In genomic region chr2:177392373-177393246, GRCh38 we compare ENCODE assay signal across 8 cellular contexts. TPM values are rescaled to one million over a fixed set of nuclear protein-coding genes. Genes with fewer than 3 reads are reported as not detected.
A peak's percentile ranks its signal among the peaks of the same experiment; 100 is the strongest.
DNase-seq lines count a peak whose midpoint lies in the region; ATAC-seq, FAIRE-seq and TF ChIP-seq lines count a peak whose summit lies in the region.

Gene AGPS (plus strand): TSS chr2:177392773. CDS start chr2:177392790, 17 bp downstream.

- DNase-seq in DMS153 (lab: John Stamatoyannopoulos, UW): peak; percentile 23
- peak; percentile 60 for DNase-seq in RCC 7860 (ENCODE audit: low spot score)
- DNase-seq in fibroblast of the aortic adventitia (ENCODE audit: low read depth): peak; percentile 65
- DNase-seq in stomach: peak; percentile 77

- no peaks in the 10 kb centered on the region for H3K27me3 Mint-ChIP-seq in activated T-helper 17 cell treated with anti-CD3 and anti-CD28 coated beads, Interleukin-2, amount 50 U/mL, for 72 hours

- TF ChIP-seq EP300 in neural cell (conservative IDR thresholded peaks at IDR 0.05; ENCODE audit: poor library complexity, severe bottlenecking) (peak; percentile 31), stomach (IDR thresholded peaks at IDR 0.05) (no peak)

- H3K27me3 ChIP-seq in HUES64 (ENCODE audit: insufficient read depth, low read length): no peaks in the 10 kb centered on the region
- H3K27me3 ChIP-seq in neural cell (ENCODE audit: insufficient read depth, low read depth, low read length): no peaks in the 10 kb centered on the region
- H3K27me3 ChIP-seq in stomach: no peaks in the 10 kb centered on the region

- peak; percentile 24 for TF ChIP-seq CTCF in fibroblast of the aortic adventitia (IDR thresholded peaks at IDR 0.05; ENCODE audit: insufficient read depth, low read length)
- peak; percentile 51 for TF ChIP-seq CTCF in neural cell (IDR thresholded peaks at IDR 0.05; ENCODE audit: poor library complexity, severe bottlenecking)
- peak in 4 of 7 experiments; percentile 9 to 17 (median 13) for TF ChIP-seq CTCF in stomach (IDR thresholded peaks at IDR 0.05)

- no peaks in the 10 kb centered on the region for H3F3A ChIP-seq in neural cell (ENCODE audit: insufficient read depth, low read length, poor library complexity, severe bottlenecking)

- peak within 1 kb of the TSS; percentile 89 for H2AFZ ChIP-seq in neural cell (ENCODE audit: low read depth, low read length)

- H3K4me3 Mint-ChIP-seq in activated T-helper 17 cell treated with anti-CD3 and anti-CD28 coated beads, Interleukin-2, amount 50 U/mL, for 72 hours: peak within 1 kb of the TSS; percentile 95

- no peaks in the 10 kb centered on the region for H3K9me2 ChIP-seq in neural cell (ENCODE audit: insufficient read depth, low read length)

- peak; percentile 88 for ATAC-seq in GM21515 (IDR thresholded peaks at IDR 0.05; ENCODE audit: unreplicated experiment)
- ATAC-seq in activated T-helper 17 cell treated with anti-CD3 and anti-CD28 coated beads, Interleukin-2, amount 50 U/mL, for 72 hours (replicated peaks): peak; percentile 91

- H3K27ac Mint-ChIP-seq in activated T-helper 17 cell treated with anti-CD3 and anti-CD28 coated beads, Interleukin-2, amount 50 U/mL, for 72 hours: peak within 1 kb of the TSS; percentile 92

- FAIRE-seq in RCC 7860 (lab: Jason Lieb, UNC): no peak

- H3K9ac ChIP-seq in HUES64 (ENCODE audit: low read depth, low read length): peak within 1 kb of the TSS; percentile 91
- H3K9ac ChIP-seq in neural cell (ENCODE audit: low read length): peak within 1 kb of the TSS; percentile 81

- H4K20me1 ChIP-seq in neural cell (ENCODE audit: insufficient read depth): no peaks in the 10 kb centered on the region

- peaks cover 41% of the 10 kb centered on the region for H3K4me1 Mint-ChIP-seq in activated T-helper 17 cell treated with anti-CD3 and anti-CD28 coated beads, Interleukin-2, amount 50 U/mL, for 72 hours

- peaks cover 26% of the 10 kb centered on the region for H3K36me3 Mint-ChIP-seq in activated T-helper 17 cell treated with anti-CD3 and anti-CD28 coated beads, Interleukin-2, amount 50 U/mL, for 72 hours (ENCODE audit: low read depth)

- TF ChIP-seq POLR2A in stomach (IDR thresholded peaks at IDR 0.05): no peak

- peak within 1 kb of the TSS; percentile 83 for H3K4me2 ChIP-seq in neural cell (ENCODE audit: low read length)

- TF ChIP-seq RAD21 in neural cell (conservative IDR thresholded peaks at IDR 0.05): no peak

- H3K4me3 ChIP-seq in HUES64 (ENCODE audit: low read length) (peak within 1 kb of the TSS; percentile 81), fibroblast of the aortic adventitia (ENCODE audit: low read depth, low read length) (peak within 1 kb of the TSS; percentile 85), neural cell (ENCODE audit: low read length) (peak within 1 kb of the TSS; percentile 91), stomach (peak within 1 kb of the TSS; percentile 66 to 84 (median 82))

- H3K9me3 ChIP-seq in HUES64 (ENCODE audit: insufficient read depth, low read depth, low read length) (no peaks in the 10 kb centered on the region), neural cell (ENCODE audit: low read length) (no peaks in the 10 kb centered on the region), stomach (no peaks in the 10 kb centered on the region)

- peak within 1 kb of the TSS; percentile 41; the same call in 1 of the 2 replicates for H3K27ac ChIP-seq in HUES64 (ENCODE audit: low read depth, low read length)
- H3K27ac ChIP-seq in neural cell (ENCODE audit: low read length): peak within 1 kb of the TSS; percentile 23
- peak within 1 kb of the TSS; percentile 60 to 80 (median 78) for H3K27ac ChIP-seq in stomach

- no peaks in the 10 kb centered on the region for H3K36me3 ChIP-seq in HUES64 (ENCODE audit: insufficient read depth, low read length)
- no peaks in the 10 kb centered on the region for H3K36me3 ChIP-seq in neural cell (ENCODE audit: insufficient read depth, low read length)
- H3K36me3 ChIP-seq in stomach: no peaks in the 10 kb centered on the region

- no peaks in the 10 kb centered on the region for H3K9me3 Mint-ChIP-seq in activated T-helper 17 cell treated with anti-CD3 and anti-CD28 coated beads, Interleukin-2, amount 50 U/mL, for 72 hours

- H3K79me2 ChIP-seq in neural cell (replicated peaks; ENCODE audit: insufficient read depth, low read length): peaks cover 28% of the 10 kb centered on the region

- intact Hi-C loops in stomach (cut with DNase I; ENCODE audit: low total_unique reads): no loop called here

- peaks cover 10% of the 10 kb centered on the region for H3K4me1 ChIP-seq in HUES64 (ENCODE audit: insufficient read depth, low read length)
- peaks cover 17 to 58% (median 41%) of the 10 kb centered on the region in 4 donors for H3K4me1 ChIP-seq in stomach

- WGBS in HUES64: 2% methylated on average over 84 of the region's 84 CpGs
- WGBS in stomach, 5 donors: 1 to 2% (median 1%) methylated on average over 26 to 84 of the region's 84 CpGs

TF ChIP-seq in neural cell, 6 proteins besides CTCF, POLR2A, EP300 and RAD21:
- TF ChIP-seq POLR2AphosphoS5 (IDR thresholded peaks at IDR 0.05): peak; percentile 62
- no peak for TF ChIP-seq REST (IDR thresholded peaks at IDR 0.05; ENCODE audit: borderline replicate concordance)
- TF ChIP-seq EZH2 (IDR thresholded peaks at IDR 0.05; ENCODE audit: borderline replicate concordance, insufficient read depth, low read length, poor library complexity, severe bottlenecking): no peak
- TF ChIP-seq SMC3 (conservative IDR thresholded peaks at IDR 0.05; ENCODE audit: poor library complexity): no peak
- TF ChIP-seq TAF1 (IDR thresholded peaks at IDR 0.05; ENCODE audit: low read depth): peak; percentile 58
- TF ChIP-seq MXI1 (conservative IDR thresholded peaks at IDR 0.05; ENCODE audit: poor library complexity, severe bottlenecking): peak; percentile 77

RNA-seq across cellular contexts. Expression of gene AGPS, which starts in this region (rescaled TPM):
- 28.2 TPM for polyA plus RNA-seq in HUES64 (2013, experiment 1 of 2)
- 24.9 TPM for polyA plus RNA-seq in HUES64 (2013, experiment 2 of 2)
- total RNA-seq in activated T-helper 17 cell treated with anti-CD3 and anti-CD28 coated beads, Interleukin-2, amount 50 U/mL, for 72 hours: 10 to 100 TPM; 31.4 to 70.0 TPM
- total RNA-seq in fibroblast of the aortic adventitia (ENCODE audit: low replicate concordance) (33.1 and 46.8 TPM in 2 replicates), stomach (100 to 1,000 TPM in 1 of 5 donors, 10 to 100 TPM in 3, 1 to 10 TPM in 1; 8.2 to 163 (median 43.7) TPM)
- polyA plus RNA-seq in neural cell (29.9 and 31.0 TPM in 2 replicates), stomach (1 to 10 TPM; 4.2 to 9.2 (median 7.3) TPM)
- polyA minus RNA-seq in neural cell: 77.4 and 83.0 TPM in 2 replicates

Comparison
In these comparisons a context has a peak if more than half of its experiments do, and no peak if none do; other contexts are left out.
1. Peak in every context shown above with its lines: DNase-seq, ATAC-seq, H3K4me3 ChIP-seq and H3K27ac ChIP-seq.
2. DNase-seq: peak in every context shown above with its lines; median percentile 77 in stomach; 65 in fibroblast of the aortic adventitia; 60 in RCC 7860; 23 in DMS153.
3. H3K27ac ChIP-seq: peak in every context shown above with its lines; median percentile 78 in stomach; 41 in HUES64; 23 in neural cell.